17 cellular contexts compared by ENCODE assay signal in genomic region chrX:103789004-103789403, GRCh38. TPM values are rescaled to one million over a fixed set of nuclear protein-coding genes. Genes with fewer than 3 reads are reported as not detected.
DNase-seq lines count a peak whose midpoint lies in the region; ATAC-seq and FAIRE-seq lines count a peak whose summit lies in the region.
"Had no signal": no experiment of that assay in that cellular context is flagged by ENCODE, and none has a peak within 500 bp of the region (broad histone marks: within the 10 kb centered on the region; RNA-seq: fewer than 3 reads in every experiment).

No MANE protein-coding gene starts in this region.

- no peak overlapping the region for H2BK5ac ChIP-seq in mesendoderm (ENCODE audit: low read length)

- H3K9me3 Mint-ChIP-seq in naive B cell: no peaks in the 10 kb centered on the region
- H3K9me3 Mint-ChIP-seq: activated CD4-positive, alpha-beta memory T cell treated with anti-CD3 and anti-CD28 coated beads for 36 hours; activated naive CD4-positive, alpha-beta T cell treated with anti-CD3 and anti-CD28 coated beads for 36 hours; central memory CD8-positive, alpha-beta T cell; stimulated activated naive CD8-positive, alpha-beta T cell treated with anti-CD3 and anti-CD28 coated beads, Interleukin-15, amount 100 ng/mL, for 72 hours; T-helper 1 cell treated with Interleukin-12 subunit alpha and Interleukin-12 subunit beta and Interleukin-4 antibody, amounts not matched to agents 30 μg/mL and 1 μg/mL, for 36 hours had no signal

- H3K27ac Mint-ChIP-seq in naive B cell: peak overlapping the region in 5 of 6 donors; percentile 1 to 87 (median 11)
- H3K27ac Mint-ChIP-seq: activated CD4-positive, alpha-beta memory T cell treated with anti-CD3 and anti-CD28 coated beads for 36 hours; activated naive CD4-positive, alpha-beta T cell treated with anti-CD3 and anti-CD28 coated beads for 36 hours; progenitor cell of endocrine pancreas; stimulated activated naive CD8-positive, alpha-beta T cell treated with anti-CD3 and anti-CD28 coated beads, Interleukin-15, amount 100 ng/mL, for 72 hours; T-helper 1 cell treated with Interleukin-12 subunit alpha and Interleukin-12 subunit beta and Interleukin-4 antibody, amounts not matched to agents 30 μg/mL and 1 μg/mL, for 36 hours had no signal

- peak; percentile 82 for FAIRE-seq in GM19239 (lab: Jason Lieb, UNC)
- FAIRE-seq: H1, HTR-8/SVneo had no signal

- H3K4me1 Mint-ChIP-seq in naive B cell: peaks cover 9 to 21% (median 17%) of the 10 kb centered on the region in 3 donors
- H3K4me1 Mint-ChIP-seq: central memory CD8-positive, alpha-beta T cell; stimulated activated naive CD8-positive, alpha-beta T cell treated with anti-CD3 and anti-CD28 coated beads, Interleukin-15, amount 100 ng/mL, for 72 hours had no signal

- no peak overlapping the region for H3K56ac ChIP-seq in mesendoderm (ENCODE audit: low read length)

- DNase-seq in GM19239 (ENCODE audit: insufficient read length, low spot score): no peak
- peak; percentile 27 for DNase-seq in naive B cell
- DNase-seq in OCI-M2 (lab: John Stamatoyannopoulos, UW; ENCODE audit: unreplicated experiment): no peak
- DNase-seq in mesendoderm: no peak
- DNase-seq in NCI-H2107 (lab: John Stamatoyannopoulos, UW): no peak
- DNase-seq in T1000 (lab: John Stamatoyannopoulos, UW): no peak
- DNase-seq: activated CD4-positive, alpha-beta memory T cell treated with anti-CD3 and anti-CD28 coated beads for 36 hours; activated naive CD4-positive, alpha-beta T cell treated with anti-CD3 and anti-CD28 coated beads for 36 hours; stimulated activated CD4-positive, alpha-beta T cell treated with anti-CD3 and anti-CD28 coated beads, Interleukin-2, amount 100 ng/mL, for 48 hours; stimulated activated naive CD8-positive, alpha-beta T cell treated with anti-CD3 and anti-CD28 coated beads, Interleukin-15, amount 100 ng/mL, for 72 hours had no signal

- H3K18ac ChIP-seq in mesendoderm (ENCODE audit: low read length): no peak overlapping the region

- H3K27me3 ChIP-seq in mesendoderm (ENCODE audit: insufficient read depth, low read length, poor library complexity): no peaks in the 10 kb centered on the region

- peak overlapping the region in 3 of 8 donors; percentile 0 to 19 (median 4) for H3K4me3 Mint-ChIP-seq in naive B cell
- H3K4me3 Mint-ChIP-seq: activated CD4-positive, alpha-beta memory T cell treated with anti-CD3 and anti-CD28 coated beads for 36 hours; activated naive CD4-positive, alpha-beta T cell treated with anti-CD3 and anti-CD28 coated beads for 36 hours; central memory CD8-positive, alpha-beta T cell; stimulated activated naive CD8-positive, alpha-beta T cell treated with anti-CD3 and anti-CD28 coated beads, Interleukin-15, amount 100 ng/mL, for 72 hours; T-helper 1 cell treated with Interleukin-12 subunit alpha and Interleukin-12 subunit beta and Interleukin-4 antibody, amounts not matched to agents 30 μg/mL and 1 μg/mL, for 36 hours had no signal

- no peaks in the 10 kb centered on the region for H3K4me1 ChIP-seq in mesendoderm (ENCODE audit: control insufficient read depth, low read depth, low read length)

- no peaks in the 10 kb centered on the region for H3K79me1 ChIP-seq in mesendoderm (ENCODE audit: low read length)

- H3K23ac ChIP-seq in mesendoderm (ENCODE audit: low read length): no peak overlapping the region

- ATAC-seq in HG02623 (IDR thresholded peaks at IDR 0.05; ENCODE audit: unreplicated experiment) (peak; percentile 87), HG03469 (IDR thresholded peaks at IDR 0.05; ENCODE audit: unreplicated experiment) (peak; percentile 80), naive B cell (ENCODE audit: low read depth in 2 of 2) (peak; percentile 90 to 96)
- ATAC-seq: stimulated activated naive CD8-positive, alpha-beta T cell treated with anti-CD3 and anti-CD28 coated beads, Interleukin-15, amount 100 ng/mL, for 72 hours had no signal

- no peak overlapping the region for H2BK15ac ChIP-seq in mesendoderm (replicated peaks; ENCODE audit: low read depth)

- no peak overlapping the region for H3K27ac ChIP-seq in mesendoderm (ENCODE audit: low read depth, low read length)

- no peak overlapping the region for H2AK5ac ChIP-seq in mesendoderm (ENCODE audit: low read length)

- H3K9ac ChIP-seq in mesendoderm (ENCODE audit: low read length): no peak overlapping the region

- H3K36me3 ChIP-seq in mesendoderm (ENCODE audit: control insufficient read depth, insufficient read depth, low read length): no peaks in the 10 kb centered on the region

- H4K5ac ChIP-seq in mesendoderm (ENCODE audit: low read length): no peak overlapping the region

- H2BK120ac ChIP-seq in mesendoderm (ENCODE audit: low read depth, low read length): no peak overlapping the region

- H4K8ac ChIP-seq in mesendoderm (ENCODE audit: low read depth, low read length): no peak overlapping the region

- no peaks in the 10 kb centered on the region for H3K79me2 ChIP-seq in mesendoderm (ENCODE audit: control insufficient read depth, insufficient read depth, low read length)

- H3K27me3 Mint-ChIP-seq in naive B cell: no peaks in the 10 kb centered on the region
- H3K27me3 Mint-ChIP-seq: central memory CD8-positive, alpha-beta T cell; progenitor cell of endocrine pancreas; stimulated activated naive CD8-positive, alpha-beta T cell treated with anti-CD3 and anti-CD28 coated beads, Interleukin-15, amount 100 ng/mL, for 72 hours had no signal

- no peak overlapping the region for H3K4me3 ChIP-seq in mesendoderm (ENCODE audit: low read length)

- no peak overlapping the region for H3K4ac ChIP-seq in mesendoderm (ENCODE audit: low read depth, low read length)

- no peaks in the 10 kb centered on the region for H3K36me3 Mint-ChIP-seq in naive B cell
- H3K36me3 Mint-ChIP-seq: activated CD4-positive, alpha-beta memory T cell treated with anti-CD3 and anti-CD28 coated beads for 36 hours had no signal

- no peak overlapping the region for H3K4me2 ChIP-seq in mesendoderm (ENCODE audit: low read length)

RNA-seq across cellular contexts. Expression of gene PLP1, which starts 12.4 kb away (rescaled TPM):
- not detected for polyA plus RNA-seq in naive B cell (ENCODE audit: low read depth in 6 of 6)
- 12.1 TPM for polyA plus RNA-seq in mesendoderm (2013, experiment 1 of 2)
- polyA plus RNA-seq in mesendoderm (2013, experiment 2 of 2): 12.4 TPM

RNA-seq across cellular contexts. Expression of gene RAB9B, which starts 43.1 kb away (rescaled TPM):
- under 1 TPM; 0.10 to 0.73 (median 0.22) TPM for polyA plus RNA-seq in naive B cell (ENCODE audit: low read depth in 6 of 6)
- polyA plus RNA-seq in mesendoderm (2013, experiment 1 of 2): 0.22 TPM
- 0.28 TPM for polyA plus RNA-seq in mesendoderm (2013, experiment 2 of 2)
